In the genomic region with DNA sequence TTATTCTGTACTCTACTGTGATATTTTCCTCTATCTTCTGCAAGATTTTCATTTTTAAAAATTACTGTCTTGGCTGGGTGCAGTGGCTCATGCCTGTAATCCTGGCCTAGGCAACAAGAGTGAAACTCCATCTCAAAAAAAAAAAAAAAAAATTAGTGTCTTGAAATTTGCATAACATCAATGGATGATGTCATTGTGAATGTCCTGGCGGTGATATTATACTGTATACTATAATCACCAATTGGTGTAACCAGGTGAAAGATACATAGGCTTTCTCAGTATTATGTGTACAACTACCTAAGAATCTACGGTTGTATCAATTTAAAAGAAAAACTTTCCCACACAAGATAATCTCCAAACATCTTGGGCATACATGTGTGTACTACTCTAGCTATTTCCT, we compare ENCODE assay signal across 16 cellular contexts. TPM values are rescaled to one million over a fixed set of nuclear protein-coding genes. Genes with fewer than 3 reads are reported as not detected.
A peak's percentile ranks its signal among the peaks of the same experiment; 100 is the strongest.
DNase-seq lines count a peak whose midpoint lies in the region; ATAC-seq and TF ChIP-seq lines count a peak whose summit lies in the region.
"Had no signal": no experiment of that assay in that cellular context is flagged by ENCODE, and none has a peak within 500 bp of the region (broad histone marks: within the 10 kb centered on the region; RNA-seq: fewer than 3 reads in every experiment).

No MANE protein-coding gene starts in this region.

- DNase-seq in GM06990 (ENCODE audit: extremely low read depth, insufficient read length) = no peak
- no peak for DNase-seq in activated naive CD4-positive, alpha-beta T cell treated with anti-CD3 and anti-CD28 coated beads, Interleukin-2, amount 50 U/mL, for 72 hours (ENCODE audit: low spot score in 2 of 2)
- DNase-seq in lower lobe of right lung = no peak
- no peak for DNase-seq in amygdala (lab: John Stamatoyannopoulos, UW)
- DNase-seq in NOMO-1 treated with DMSO at 0.1 percent for 48 hours (lab: John Stamatoyannopoulos, UW; ENCODE audit: unreplicated experiment) = no peak
- DNase-seq: Calu3, NCI-H2081, OCI-M1, T1000 had no signal

- peak overlapping the region; percentile 72 to 98 for H3K27ac Mint-ChIP-seq in activated naive CD4-positive, alpha-beta T cell treated with anti-CD3 and anti-CD28 coated beads, Interleukin-2, amount 50 U/mL, for 72 hours

- H3K4me3 ChIP-seq in BLaER1 (no peak overlapping the region), GM06990 (replicated peaks; ENCODE audit: low read depth, low read length) (peak overlapping the region; percentile 83; the same call in 1 of the 2 replicates), lower lobe of right lung (no peak overlapping the region)
- H3K4me3 ChIP-seq: HAP-1 had no signal

- peak; percentile 31 to 33 for ATAC-seq in activated naive CD4-positive, alpha-beta T cell treated with anti-CD3 and anti-CD28 coated beads, Interleukin-2, amount 50 U/mL, for 72 hours
- no peak for ATAC-seq in lower lobe of right lung
- ATAC-seq in GM18873 (IDR thresholded peaks at IDR 0.05; ENCODE audit: low FRiP score, unreplicated experiment) = no peak
- no peak for ATAC-seq in GM19463 (IDR thresholded peaks at IDR 0.05; ENCODE audit: unreplicated experiment)

- no peak overlapping the region for H3K9ac ChIP-seq in BLaER1
- H3K9ac ChIP-seq: KMS-11 had no signal

- H4K20me1 ChIP-seq in BLaER1 = peaks cover 7% of the 10 kb centered on the region; the same call in 1 of the 2 replicates

- H3K4me2 ChIP-seq in BLaER1 = peak overlapping the region; percentile 80
- H3K4me2 ChIP-seq: KMS-11 had no signal

- TF ChIP-seq CTCF in GM06990 (IDR thresholded peaks at IDR 0.05; ENCODE audit: insufficient read depth, low read length, poor library complexity, severe bottlenecking) = no peak
- no peak for TF ChIP-seq CTCF in lower lobe of right lung (IDR thresholded peaks at IDR 0.05)

- intact Hi-C loops in lower lobe of right lung (cut with DNase I) = no loop called here

- H3K9me3 ChIP-seq in BLaER1 (no peaks in the 10 kb centered on the region), lower lobe of right lung (no peaks in the 10 kb centered on the region)
- H3K9me3 ChIP-seq: HAP-1, neutrophil had no signal

- H3K27me3 ChIP-seq in BLaER1 (no peaks in the 10 kb centered on the region), GM06990 (replicated peaks; ENCODE audit: control insufficient read depth, insufficient read depth, low read length) (no peaks in the 10 kb centered on the region), lower lobe of right lung (ENCODE audit: low read depth) (no peaks in the 10 kb centered on the region)
- H3K27me3 ChIP-seq: gastroesophageal sphincter had no signal

- H3K9me3 Mint-ChIP-seq in activated naive CD4-positive, alpha-beta T cell treated with anti-CD3 and anti-CD28 coated beads, Interleukin-2, amount 50 U/mL, for 72 hours = peaks cover 0 to 4% of the 10 kb centered on the region in 2 donors

- H3K27ac ChIP-seq in BLaER1 = no peak overlapping the region
- peak overlapping the region; percentile 90 for H3K27ac ChIP-seq in lower lobe of right lung
- H3K27ac ChIP-seq: KMS-11, neutrophil had no signal

- H3K4me1 ChIP-seq in BLaER1 (0 out of 2 replicates have a peak, but pooled peaks cover 7% of the 10 kb centered on the region), lower lobe of right lung (peaks cover 14% of the 10 kb centered on the region)
- H3K4me1 ChIP-seq: HAP-1 had no signal

- H3K36me3 ChIP-seq in BLaER1 (peaks cover 25% of the 10 kb centered on the region), GM06990 (ENCODE audit: control insufficient read depth, insufficient read depth, low read length) (no peaks in the 10 kb centered on the region), lower lobe of right lung (peaks cover 19% of the 10 kb centered on the region)
- H3K36me3 ChIP-seq: HAP-1, neutrophil had no signal

- H3K36me3 Mint-ChIP-seq in activated naive CD4-positive, alpha-beta T cell treated with anti-CD3 and anti-CD28 coated beads, Interleukin-2, amount 50 U/mL, for 72 hours = peaks cover 29 to 73% of the 10 kb centered on the region in 2 donors

RNA-seq across cellular contexts. Expression of gene ZNF331, which starts 15.2 kb away (rescaled TPM):
- total RNA-seq in activated naive CD4-positive, alpha-beta T cell treated with anti-CD3 and anti-CD28 coated beads, Interleukin-2, amount 50 U/mL, for 72 hours = 10 to 100 TPM; 28.7 to 69.3 TPM
- total RNA-seq in lower lobe of right lung = 36.6 TPM

Comparison
In these comparisons a context has a peak if more than half of its experiments do, and no peak if none do; other contexts are left out.
1. ATAC-seq: peak in activated naive CD4-positive, alpha-beta T cell treated with anti-CD3 and anti-CD28 coated beads, Interleukin-2, amount 50 U/mL, for 72 hours (2 of 2); none in lower lobe of right lung (0 of 2), GM18873 (single experiment) and GM19463 (single experiment).